In the genomic region with DNA sequence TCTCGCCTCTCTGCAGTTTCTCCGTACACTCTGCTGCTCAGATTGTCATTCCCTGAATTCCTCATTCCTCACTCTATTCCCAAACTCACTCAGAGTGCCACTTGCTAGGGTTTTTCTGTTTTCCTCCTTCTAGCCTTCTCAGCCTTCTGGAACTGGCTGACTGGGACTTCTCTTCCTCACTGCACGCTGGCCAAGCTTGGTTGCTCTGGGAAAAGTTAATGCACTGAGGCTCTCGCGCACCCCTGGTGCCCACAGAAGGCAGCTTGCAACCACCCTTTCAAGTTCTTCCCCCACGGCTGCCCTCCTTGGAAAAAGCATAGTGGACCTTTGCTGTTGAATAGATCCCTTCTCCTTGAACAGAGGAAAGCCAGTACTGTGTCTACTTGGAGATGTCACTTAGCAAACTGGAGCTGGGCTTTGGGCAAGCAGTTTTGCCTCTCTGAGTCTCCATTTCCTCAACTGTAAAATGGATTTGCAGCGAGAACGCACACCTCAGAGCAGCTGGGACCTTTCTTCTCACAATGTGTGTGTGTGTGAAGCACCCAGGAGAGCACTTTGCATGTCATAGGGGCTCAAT, we compare ENCODE assay signal across 22 cellular contexts. TPM values are rescaled to one million over a fixed set of nuclear protein-coding genes. Genes with fewer than 3 reads are reported as not detected.
DNase-seq lines count a peak whose midpoint lies in the region; ATAC-seq and TF ChIP-seq lines count a peak whose summit lies in the region.
"Had no signal": no experiment of that assay in that cellular context is flagged by ENCODE, and none has a peak within 500 bp of the region (broad histone marks: within the 10 kb centered on the region; RNA-seq: fewer than 3 reads in every experiment).

No MANE protein-coding gene starts in this region.

- H3K36me3 ChIP-seq in SK-N-SH (replicated peaks in 1 of 2; ENCODE audit: control insufficient read depth in 1 of 2, insufficient read depth in 2 of 2, low read length in 1 of 2) = no peaks in the 10 kb centered on the region
- H3K36me3 ChIP-seq in lower lobe of right lung = no peaks in the 10 kb centered on the region
- H3K36me3 ChIP-seq: BLaER1 treated with 17β-estradiol and CSF1 and Interleukin-3, amounts not matched to agents 10 nM and 100 nM; left ventricle myocardium inferior; upper lobe of right lung had no signal

- CTCF ChIA-PET in SK-N-SH (lab: Yijun Ruan, JAX) = no interaction called here

- TF ChIP-seq RAD21 in SK-N-SH (IDR thresholded peaks at IDR 0.05; ENCODE audit: low read length) = no peak

- H3K27me3 Mint-ChIP-seq in type B pancreatic cell = peaks cover 16% of the 10 kb centered on the region

- H3K27ac ChIP-seq in SK-N-SH (ENCODE audit: low read depth in 2 of 2, low read length in 1 of 2) (no peak overlapping the region), lower lobe of right lung (no peak overlapping the region)
- H3K27ac ChIP-seq: BLaER1 treated with 17β-estradiol and CSF1 and Interleukin-3, amounts not matched to agents 10 nM and 100 nM; left ventricle myocardium inferior; upper lobe of right lung had no signal

- no peaks in the 10 kb centered on the region for H3F3A ChIP-seq in SK-N-SH (replicated peaks; ENCODE audit: insufficient read depth)

- ATAC-seq in SK-N-SH treated with all-trans-retinoic acid at 6 μM for 48 hours (peak; percentile 44; the same call in 2 of the 3 replicates), lower lobe of right lung (no peak)
- ATAC-seq: activated naive CD4-positive, alpha-beta T cell treated with anti-CD3 and anti-CD28 coated beads, Interleukin-2, amount 50 U/mL, for 72 hours; effector memory CD8-positive, alpha-beta T cell; upper lobe of right lung had no signal

- no peaks in the 10 kb centered on the region for H3K9me3 ChIP-seq in SK-N-SH
- peaks cover 3% of the 10 kb centered on the region for H3K9me3 ChIP-seq in lower lobe of right lung
- H3K9me3 ChIP-seq: upper lobe of right lung had no signal

- DNase-seq in SK-N-SH (no peak), SK-MEL-5 (ENCODE audit: low read depth, low spot score) (peak; percentile 63), fibroblast of peridontal ligament (ENCODE audit: extremely low read depth) (peak; percentile 19), type B pancreatic cell (ENCODE audit: extremely low spot score, unreplicated experiment) (peak; percentile 48), lower lobe of right lung (no peak), C1 segment of cervical spinal cord (lab: John Stamatoyannopoulos, UW) (no peak), ureter (ENCODE audit: low spot score) (no peak)
- DNase-seq: 8988T; activated CD4-positive, alpha-beta T cell treated with anti-CD3 and anti-CD28 coated beads for 48 hours; effector memory CD8-positive, alpha-beta T cell; GOT3; left ventricle myocardium inferior; NCI-H1417; NCI-H510A treated with DMSO at 0.1 percent for 48 hours; SW 1271; upper lobe of right lung had no signal

- no peaks in the 10 kb centered on the region for H3K4me1 Mint-ChIP-seq in type B pancreatic cell (ENCODE audit: unreplicated experiment)

- no peak overlapping the region for H3K4me2 ChIP-seq in SK-N-SH
- H3K4me2 ChIP-seq: BLaER1 treated with 17β-estradiol and CSF1 and Interleukin-3, amounts not matched to agents 10 nM and 100 nM had no signal

- H3K4me3 Mint-ChIP-seq in type B pancreatic cell = no peak overlapping the region
- H3K4me3 Mint-ChIP-seq: effector memory CD8-positive, alpha-beta T cell had no signal

- POLR2A ChIA-PET in SK-N-SH (lab: Yijun Ruan, JAX) = no interaction called here

- H3K79me2 ChIP-seq in SK-N-SH (ENCODE audit: insufficient read depth) = no peaks in the 10 kb centered on the region

- intact Hi-C loops in lower lobe of right lung (cut with DNase I) = no loop called here

- 66% methylated on average over 8 of the region's 8 CpGs for WGBS in SK-N-SH (ENCODE audit: low lambda C conversion rate)

- H3K9ac ChIP-seq in SK-N-SH = no peak overlapping the region
- H3K9ac ChIP-seq: BLaER1 treated with 17β-estradiol and CSF1 and Interleukin-3, amounts not matched to agents 10 nM and 100 nM had no signal

- no peaks in the 10 kb centered on the region for H3K9me3 Mint-ChIP-seq in type B pancreatic cell
- H3K9me3 Mint-ChIP-seq: activated naive CD4-positive, alpha-beta T cell treated with anti-CD3 and anti-CD28 coated beads, Interleukin-2, amount 50 U/mL, for 72 hours; effector memory CD8-positive, alpha-beta T cell had no signal

- H3K4me3 ChIP-seq in SK-N-SH (ENCODE audit: low read depth in 2 of 2, low read length in 1 of 2) (no peak overlapping the region), lower lobe of right lung (no peak overlapping the region)
- H3K4me3 ChIP-seq: BLaER1 treated with 17β-estradiol and CSF1 and Interleukin-3, amounts not matched to agents 10 nM and 100 nM; left ventricle myocardium inferior; upper lobe of right lung had no signal

- no peak overlapping the region for H2AFZ ChIP-seq in SK-N-SH (ENCODE audit: low read depth)

- H3K27me3 ChIP-seq in SK-N-SH (ENCODE audit: insufficient read depth) (no peaks in the 10 kb centered on the region), lower lobe of right lung (ENCODE audit: low read depth) (no peaks in the 10 kb centered on the region)
- H3K27me3 ChIP-seq: BLaER1 treated with 17β-estradiol and CSF1 and Interleukin-3, amounts not matched to agents 10 nM and 100 nM; upper lobe of right lung had no signal

- H3K9me2 ChIP-seq in SK-N-SH = no peaks in the 10 kb centered on the region

- H3K27ac Mint-ChIP-seq in type B pancreatic cell = no peak overlapping the region
- H3K27ac Mint-ChIP-seq: activated naive CD4-positive, alpha-beta T cell treated with anti-CD3 and anti-CD28 coated beads, Interleukin-2, amount 50 U/mL, for 72 hours; effector memory CD8-positive, alpha-beta T cell had no signal

- no peak for TF ChIP-seq CTCF in SK-N-SH (IDR thresholded peaks at IDR 0.05)
- no peak for TF ChIP-seq CTCF in type B pancreatic cell (conservative IDR thresholded peaks at IDR 0.05)
- no peak for TF ChIP-seq CTCF in lower lobe of right lung (IDR thresholded peaks at IDR 0.05)

- no peaks in the 10 kb centered on the region for H3K36me3 Mint-ChIP-seq in type B pancreatic cell
- H3K36me3 Mint-ChIP-seq: activated naive CD4-positive, alpha-beta T cell treated with anti-CD3 and anti-CD28 coated beads, Interleukin-2, amount 50 U/mL, for 72 hours had no signal

- in situ Hi-C loops in SK-MEL-5 (cut with HindIII; ENCODE audit: low pct_unique_long_range_greater_than_20kb, low sequenced_read_pairs) = no loop called here

- no peaks in the 10 kb centered on the region for H4K20me1 ChIP-seq in SK-N-SH (ENCODE audit: insufficient read depth)
- H4K20me1 ChIP-seq: BLaER1 treated with 17β-estradiol and CSF1 and Interleukin-3, amounts not matched to agents 10 nM and 100 nM had no signal

- H3K4me1 ChIP-seq in SK-N-SH (ENCODE audit: control insufficient read depth in 1 of 2, insufficient read depth in 2 of 2, low read depth in 1 of 2, low read length in 1 of 2) (no peaks in the 10 kb centered on the region; a peak in 1 of 4 replicates), lower lobe of right lung (no peaks in the 10 kb centered on the region)
- H3K4me1 ChIP-seq: BLaER1 treated with 17β-estradiol and CSF1 and Interleukin-3, amounts not matched to agents 10 nM and 100 nM; left ventricle myocardium inferior; upper lobe of right lung had no signal

- TF ChIP-seq EP300 in SK-N-SH (IDR thresholded peaks at IDR 0.05; ENCODE audit: borderline replicate concordance in 1 of 2, low read depth in 1 of 2, low read length in 1 of 2) = no peak

TF ChIP-seq in SK-N-SH treated with all-trans-retinoic acid at 6 μM for 48 hours, 23 proteins besides CTCF, POLR2A, EP300 and RAD21:
- TF ChIP-seq, protein P1, sequence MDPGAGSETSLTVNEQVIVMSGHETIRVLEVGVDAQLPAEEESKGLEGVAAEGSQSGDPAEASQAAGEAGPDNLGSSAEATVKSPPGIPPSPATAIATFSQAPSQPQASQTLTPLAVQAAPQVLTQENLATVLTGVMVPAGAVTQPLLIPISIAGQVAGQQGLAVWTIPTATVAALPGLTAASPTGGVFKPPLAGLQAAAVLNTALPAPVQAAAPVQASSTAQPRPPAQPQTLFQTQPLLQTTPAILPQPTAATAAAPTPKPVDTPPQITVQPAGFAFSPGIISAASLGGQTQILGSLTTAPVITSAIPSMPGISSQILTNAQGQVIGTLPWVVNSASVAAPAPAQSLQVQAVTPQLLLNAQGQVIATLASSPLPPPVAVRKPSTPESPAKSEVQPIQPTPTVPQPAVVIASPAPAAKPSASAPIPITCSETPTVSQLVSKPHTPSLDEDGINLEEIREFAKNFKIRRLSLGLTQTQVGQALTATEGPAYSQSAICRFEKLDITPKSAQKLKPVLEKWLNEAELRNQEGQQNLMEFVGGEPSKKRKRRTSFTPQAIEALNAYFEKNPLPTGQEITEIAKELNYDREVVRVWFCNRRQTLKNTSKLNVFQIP (CRISPR knock-in tag; IDR thresholded peaks at IDR 0.05; ENCODE audit: borderline replicate concordance, low read depth) = no peak
TF ChIP-seq in SK-N-SH treated with all-trans-retinoic acid at 6 μM for 48 hours: peak in this region for 0.

TF ChIP-seq in SK-N-SH, 30 proteins besides CTCF, POLR2A, EP300 and RAD21 (continues in another document):
- TF ChIP-seq POLR2AphosphoS5 (IDR thresholded peaks at IDR 0.05; ENCODE audit: low read depth, low read length) = no peak
- TF ChIP-seq PBX3 (IDR thresholded peaks at IDR 0.05) = no peak
- TF ChIP-seq USF1 (IDR thresholded peaks at IDR 0.05; ENCODE audit: borderline replicate concordance, low read depth) = no peak

RNA-seq across cellular contexts. Expression of gene CCKAR, which starts 6.0 kb away (rescaled TPM):
- polyA plus RNA-seq in SK-N-SH (2012; rRNA removed) = not detected in 2 replicates
- 0.01 TPM in 1 of 2 replicates, not detected in the other for polyA plus RNA-seq in SK-N-SH (2012; cell fraction: cytosol; rRNA removed)
- polyA plus RNA-seq in SK-N-SH (2012; cell fraction: nucleus; rRNA removed) = 0.02 TPM in 1 of 2 replicates, not detected in the other
- not detected in 2 replicates for total RNA-seq in SK-MEL-5 (2014; rRNA removed; shearing (Covaris generic))
- polyA plus RNA-seq in SK-MEL-5 (2015; cell fraction: cytosol; rRNA removed) = not detected in 2 replicates
- 0.17 TPM in 1 of 2 replicates, not detected in the other for polyA plus RNA-seq in SK-MEL-5 (2015; cell fraction: nucleus; rRNA removed)
- total RNA-seq in type B pancreatic cell (ENCODE audit: low replicate concordance) = 4.3 and 13.7 TPM in 2 replicates
- total RNA-seq in lower lobe of right lung = not detected
- not detected for total RNA-seq in ureter
- total RNA-seq: activated naive CD4-positive, alpha-beta T cell treated with anti-CD3 and anti-CD28 coated beads, Interleukin-2, amount 50 U/mL, for 72 hours; chondrocyte; left ventricle myocardium inferior; mononuclear cell; pulmonary artery endothelial cell; upper lobe of right lung had no signal

Comparison
In these comparisons a context has a peak if more than half of its experiments do, and no peak if none do; other contexts are left out.
1. DNase-seq: peak in SK-MEL-5 (single experiment), fibroblast of peridontal ligament (single experiment) and type B pancreatic cell (single experiment); none in SK-N-SH (single experiment), lower lobe of right lung (single experiment), C1 segment of cervical spinal cord (0 of 14) and ureter (single experiment).